ENCODE assay signal across 13 cellular contexts in genomic region chr17:82552580-82552979, GRCh38. TPM values are rescaled to one million over a fixed set of nuclear protein-coding genes. Genes with fewer than 3 reads are reported as not detected.
DNase-seq lines count a peak whose midpoint lies in the region; ATAC-seq and TF ChIP-seq lines count a peak whose summit lies in the region.
"Had no signal": no experiment of that assay in that cellular context is flagged by ENCODE, and none has a peak within 500 bp of the region (broad histone marks: within the 10 kb centered on the region; RNA-seq: fewer than 3 reads in every experiment).

No MANE protein-coding gene starts in this region.

- CTCF ChIA-PET in activated CD8-positive, alpha-beta T cell treated with anti-CD3 and anti-CD28 coated beads for 36 hours (lab: Charles Lee), result interaction anchor here (1.9 to 3.0 kb wide), 4 partner anchors 8 to 47 kb away, joined by 4 to 23 read pairs (median 9); no protein-coding TSS in a partner anchor

- H3K4me3 Mint-ChIP-seq in effector memory CD8-positive, alpha-beta T cell, result no peak overlapping the region
- no peak overlapping the region for H3K4me3 Mint-ChIP-seq in activated CD8-positive, alpha-beta T cell treated with anti-CD3 and anti-CD28 coated beads for 36 hours
- H3K4me3 Mint-ChIP-seq: naive thymus-derived CD8-positive, alpha-beta T cell; T-cell had no signal

- TF ChIP-seq CTCF in heart left ventricle (IDR thresholded peaks at IDR 0.05) (no peak), vagina (IDR thresholded peaks at IDR 0.05) (no peak)
- no peak for TF ChIP-seq CTCF in activated CD8-positive, alpha-beta T cell treated with anti-CD3 and anti-CD28 coated beads for 36 hours (IDR thresholded peaks at IDR 0.05)

- TF ChIP-seq POLR2A in heart left ventricle (IDR thresholded peaks at IDR 0.05), result no peak
- TF ChIP-seq POLR2A in vagina (IDR thresholded peaks at IDR 0.05), result no peak

- intact Hi-C loops in heart left ventricle (cut with DNase I) (loop anchor here (2.0 to 10.0 kb wide), 7 partner anchors 35 to 202 kb away; partner anchors contain the start of genes HEXD (in 2 of the 10), OGFOD3 (in 2 of the 10), TEX19 (in 2 of the 10) and FOXK2 (in 1 of the 10)), Right ventricle myocardium inferior (cut with DNase I) (loop anchor here (5.0 kb wide), 3 partner anchors 35 to 200 kb away; partner anchors contain the start of gene FOXK2), vagina (cut with DNase I) (loop anchor here (2.0 kb wide), 1 partner anchor 202 kb away; no protein-coding TSS in a partner anchor)
- intact Hi-C loops in activated CD8-positive, alpha-beta T cell treated with anti-CD3 and anti-CD28 coated beads for 36 hours (cut with micrococcal nuclease), result loop anchor here (10.0 kb wide), 1 partner anchor 58 kb away; no protein-coding TSS in a partner anchor

- H3K4ac ChIP-seq in neuronal stem cell (ENCODE audit: low read length), result no peak overlapping the region

- ATAC-seq in heart left ventricle (peak in 1 of 4 donors; percentile 28), Right ventricle myocardium inferior (no peak), GM21717 (IDR thresholded peaks at IDR 0.05; ENCODE audit: unreplicated experiment) (no peak)
- ATAC-seq in effector memory CD8-positive, alpha-beta T cell (replicated peaks), result no peak
- ATAC-seq in activated CD8-positive, alpha-beta T cell treated with anti-CD3 and anti-CD28 coated beads for 36 hours, result no peak

- H3K14ac ChIP-seq in neuronal stem cell (ENCODE audit: low read length), result peak overlapping the region; percentile 25

- H3K27ac Mint-ChIP-seq in effector memory CD8-positive, alpha-beta T cell, result peak overlapping the region; percentile 21 to 74
- no peak overlapping the region for H3K27ac Mint-ChIP-seq in activated CD8-positive, alpha-beta T cell treated with anti-CD3 and anti-CD28 coated beads for 36 hours

- H3K4me2 ChIP-seq in neuronal stem cell (ENCODE audit: insufficient read depth, low read length, poor library complexity, severe bottlenecking), result no peak overlapping the region

- H3K23ac ChIP-seq in neuronal stem cell (ENCODE audit: low read depth, low read length, poor library complexity), result no peak overlapping the region

- H3K4me1 Mint-ChIP-seq in effector memory CD8-positive, alpha-beta T cell (ENCODE audit: low read depth in 2 of 2), result peaks cover 23 to 34% of the 10 kb centered on the region in 2 donors
- H3K4me1 Mint-ChIP-seq in activated CD8-positive, alpha-beta T cell treated with anti-CD3 and anti-CD28 coated beads for 36 hours (ENCODE audit: low read depth), result peaks cover 37% of the 10 kb centered on the region

- H2BK15ac ChIP-seq in neuronal stem cell (ENCODE audit: low read length), result no peak overlapping the region

- H3K4me3 ChIP-seq in heart left ventricle (no peak overlapping the region), neuronal stem cell (ENCODE audit: low read length in 2 of 2) (no peak overlapping the region), vagina (no peak overlapping the region)
- H3K4me3 ChIP-seq: upper lobe of right lung had no signal

- no peak overlapping the region for H3K9ac ChIP-seq in neuronal stem cell (ENCODE audit: low read depth, low read length, poor library complexity)

- H2AFZ ChIP-seq in neuronal stem cell (ENCODE audit: low read length), result no peak overlapping the region

- H3K27me3 Mint-ChIP-seq in effector memory CD8-positive, alpha-beta T cell, result no peaks in the 10 kb centered on the region
- no peaks in the 10 kb centered on the region for H3K27me3 Mint-ChIP-seq in activated CD8-positive, alpha-beta T cell treated with anti-CD3 and anti-CD28 coated beads for 36 hours
- H3K27me3 Mint-ChIP-seq: naive thymus-derived CD8-positive, alpha-beta T cell; T-cell had no signal

- H3K79me1 ChIP-seq in neuronal stem cell (ENCODE audit: low read depth, low read length), result peaks cover 16% of the 10 kb centered on the region

- H3K18ac ChIP-seq in neuronal stem cell (ENCODE audit: low read length), result no peak overlapping the region

- no peak overlapping the region for H2BK5ac ChIP-seq in neuronal stem cell (ENCODE audit: low read length)

- 69 to 75% (median 75%) methylated on average over 13 of the region's 13 CpGs for WGBS in heart left ventricle, 4 donors
- WGBS in neuronal stem cell (ENCODE audit: extremely low coverage in 2 of 2, insufficient read length in 2 of 2, insufficient replicate concordance in 1 of 2), 2 donors, result no CpG with 5 or more reads among the region's 13 CpGs

- H3K27ac ChIP-seq in heart left ventricle, result peak overlapping the region in 10 of 12 donors; percentile 12 to 85 (median 59)
- H3K27ac ChIP-seq in neuronal stem cell (replicated peaks; ENCODE audit: low read length), result no peak overlapping the region
- peak overlapping the region; percentile 34 for H3K27ac ChIP-seq in vagina
- H3K27ac ChIP-seq: upper lobe of right lung had no signal

- no peak overlapping the region for H2AK5ac ChIP-seq in neuronal stem cell (ENCODE audit: low read depth, low read length)

- no peaks in the 10 kb centered on the region for H3K9me3 ChIP-seq in heart left ventricle
- peaks cover 3 to 5% of the 10 kb centered on the region in 2 donors for H3K9me3 ChIP-seq in neuronal stem cell (replicated peaks in 1 of 2; ENCODE audit: control insufficient read depth in 2 of 2, insufficient read depth in 1 of 2, low read depth in 1 of 2, low read length in 2 of 2)
- H3K9me3 ChIP-seq in vagina, result no peaks in the 10 kb centered on the region
- H3K9me3 ChIP-seq: upper lobe of right lung had no signal

- H4K91ac ChIP-seq in neuronal stem cell (ENCODE audit: low read depth, low read length, poor library complexity), result no peak overlapping the region

- H2BK12ac ChIP-seq in neuronal stem cell (ENCODE audit: low read length), result no peak overlapping the region

- H3K27me3 ChIP-seq in heart left ventricle, result no peaks in the 10 kb centered on the region
- H3K27me3 ChIP-seq in neuronal stem cell (ENCODE audit: control insufficient read depth in 3 of 3, insufficient read depth in 3 of 3, low read depth in 1 of 3, low read length in 3 of 3), result no peaks in the 10 kb centered on the region
- no peaks in the 10 kb centered on the region for H3K27me3 ChIP-seq in vagina
- H3K27me3 ChIP-seq: upper lobe of right lung had no signal

- no peak overlapping the region for H2BK120ac ChIP-seq in neuronal stem cell (ENCODE audit: low read depth, low read length)

- H4K8ac ChIP-seq in neuronal stem cell (ENCODE audit: low read depth, low read length), result no peak overlapping the region

- H3K36me3 Mint-ChIP-seq in effector memory CD8-positive, alpha-beta T cell (ENCODE audit: insufficient read depth), result peaks cover 3% of the 10 kb centered on the region
- H3K36me3 Mint-ChIP-seq in activated CD8-positive, alpha-beta T cell treated with anti-CD3 and anti-CD28 coated beads for 36 hours (ENCODE audit: low read depth), result peaks cover 2% of the 10 kb centered on the region
- H3K36me3 Mint-ChIP-seq: naive thymus-derived CD8-positive, alpha-beta T cell had no signal

- no peaks in the 10 kb centered on the region for H3K36me3 ChIP-seq in heart left ventricle
- H3K36me3 ChIP-seq in neuronal stem cell (replicated peaks in 1 of 2; ENCODE audit: control insufficient read depth in 2 of 2, insufficient read depth in 2 of 2, low read length in 2 of 2), result peaks cover 0 to 16% of the 10 kb centered on the region in 2 donors
- no peaks in the 10 kb centered on the region for H3K36me3 ChIP-seq in vagina
- H3K36me3 ChIP-seq: upper lobe of right lung had no signal

- peaks cover 13 to 62% (median 50%) of the 10 kb centered on the region in 12 donors for H3K4me1 ChIP-seq in heart left ventricle
- H3K4me1 ChIP-seq in neuronal stem cell (ENCODE audit: control insufficient read depth in 2 of 2, insufficient read depth in 1 of 2, low read depth in 1 of 2, low read length in 2 of 2), result peaks cover 2 to 5% of the 10 kb centered on the region in 2 donors
- peaks cover 66% of the 10 kb centered on the region for H3K4me1 ChIP-seq in vagina

- DNase-seq in heart left ventricle, result no peak
- no peak for DNase-seq in Right ventricle myocardium inferior (ENCODE audit: missing footprints)
- no peak for DNase-seq in effector memory CD8-positive, alpha-beta T cell
- DNase-seq in neuronal stem cell (ENCODE audit: low spot score), result no peak
- DNase-seq in vagina (ENCODE audit: extremely low spot score in 2 of 2), result no peak
- no peak for DNase-seq in activated CD8-positive, alpha-beta T cell treated with anti-CD3 and anti-CD28 coated beads for 36 hours
- no peak for DNase-seq in activated T-cell treated with anti-CD3 and anti-CD28 coated beads for 4 hours
- DNase-seq: activated naive CD4-positive, alpha-beta T cell treated with Interleukin-2 at 50 U/mL for 16 hours; NCI-H748 treated with DMSO at 0.1 percent for 48 hours had no signal

- no peaks in the 10 kb centered on the region for H3K9me3 Mint-ChIP-seq in effector memory CD8-positive, alpha-beta T cell
- H3K9me3 Mint-ChIP-seq in activated CD8-positive, alpha-beta T cell treated with anti-CD3 and anti-CD28 coated beads for 36 hours, result no peaks in the 10 kb centered on the region
- H3K9me3 Mint-ChIP-seq: naive thymus-derived CD8-positive, alpha-beta T cell; T-cell had no signal

- POLR2A ChIA-PET in activated CD8-positive, alpha-beta T cell treated with anti-CD3 and anti-CD28 coated beads for 36 hours (lab: Charles Lee), result interaction anchor here (1.5 kb wide), 1 partner anchor 17 kb away, joined by 5 read pairs; no protein-coding TSS in a partner anchor

RNA-seq across cellular contexts. Expression of gene FOXK2, which starts 33.0 kb away (rescaled TPM):
- total RNA-seq in heart left ventricle (10 to 100 TPM; 26.9 to 77.0 (median 33.9) TPM), Right ventricle myocardium inferior (39.4 TPM), vagina (55.5 TPM)
- 10 to 100 TPM; 15.6 to 43.2 TPM for polyA plus RNA-seq in heart left ventricle
- polyA plus RNA-seq in neuronal stem cell (2013, experiment 1 of 2), result 69.7 TPM
- 71.0 TPM for polyA plus RNA-seq in neuronal stem cell (2013, experiment 2 of 2)
- total RNA-seq in activated CD8-positive, alpha-beta T cell treated with anti-CD3 and anti-CD28 coated beads for 36 hours, result 10 to 100 TPM; 55.6 to 59.5 TPM
